In genomic region chr2:101859604-101860003, GRCh38 we compare ENCODE assay signal across 25 cellular contexts.
"Had no signal": no experiment of that assay in that cellular context is flagged by ENCODE, and none has a peak within 500 bp of the region (broad histone marks: within the 10 kb centered on the region; RNA-seq: fewer than 3 reads in every experiment).

No MANE protein-coding gene starts in this region.

- DNase-seq: activated CD4-positive, alpha-beta T cell treated with anti-CD3 and anti-CD28 coated beads for 4 hours; activated CD8-positive, alpha-beta memory T cell treated with anti-CD3 and anti-CD28 coated beads, Interleukin-2, amount 50 U/mL, for 4 hours; activated CD8-positive, alpha-beta T cell treated with anti-CD3 and anti-CD28 coated beads for 36 hours; activated naive CD8-positive, alpha-beta T cell treated with anti-CD3 and anti-CD28 coated beads, Interleukin-2, amount 50 U/mL, for 24 hours; amniotic stem cell; body of pancreas; central memory CD4-positive, alpha-beta T cell; NCI-H1092; NCI-H1417; NCI-H1930; NK-92 treated with Interleukin-12 subunit alpha and Interleukin-12 subunit beta, amount 100 ng/mL, for 24 hours; OCI-M1; T-helper 2 cell; T1000; WERI-Rb-1 had no signal

- FAIRE-seq: bronchial epithelial cell had no signal

- H3K9me3 ChIP-seq: ascending aorta, body of pancreas had no signal

- ATAC-seq: activated CD4-positive, CD25-positive, alpha-beta regulatory T cell treated with anti-CD3 and anti-CD28 coated beads, Interleukin-2, amount 50 U/mL, for 24 hours; activated CD8-positive, alpha-beta T cell treated with anti-CD3 and anti-CD28 coated beads for 36 hours; activated naive CD8-positive, alpha-beta T cell treated with anti-CD3 and anti-CD28 coated beads, Interleukin-2, amount 50 U/mL, for 24 hours; body of pancreas; Panc1; Right ventricle myocardium inferior; T-cell had no signal

- H3K9me3 Mint-ChIP-seq: activated CD8-positive, alpha-beta T cell treated with anti-CD3 and anti-CD28 coated beads for 36 hours; activated naive CD4-positive, alpha-beta T cell treated with anti-CD3 and anti-CD28 coated beads, Interleukin-2, amount 50 U/mL, for 24 hours; activated naive CD8-positive, alpha-beta T cell treated with anti-CD3 and anti-CD28 coated beads, Interleukin-2, amount 50 U/mL, for 24 hours; activated T-helper 2 cell treated with anti-CD3 and anti-CD28 coated beads, Interferon-gamma antibody, Interleukin-2, Interleukin-4, amounts not matched to agents 10 μg/mL and 5 μg/mL and 100 μg/mL, durations not matched to agents 14 hours and 24 hours and 36 hours; T-cell had no signal

- H3K27ac ChIP-seq: ascending aorta, body of pancreas, KMS-11, SK-N-MC, WERI-Rb-1 had no signal

- H3K4me3 Mint-ChIP-seq: activated CD8-positive, alpha-beta T cell treated with anti-CD3 and anti-CD28 coated beads for 36 hours; activated naive CD4-positive, alpha-beta T cell treated with anti-CD3 and anti-CD28 coated beads, Interleukin-2, amount 50 U/mL, for 24 hours; activated naive CD8-positive, alpha-beta T cell treated with anti-CD3 and anti-CD28 coated beads, Interleukin-2, amount 50 U/mL, for 24 hours; T-cell had no signal

- H3K4me3 ChIP-seq: ascending aorta, body of pancreas, SK-N-MC had no signal

- H3K4me1 ChIP-seq: ascending aorta, body of pancreas had no signal

- H3K9ac ChIP-seq: KMS-11 had no signal

- H3K4me2 ChIP-seq: KMS-11 had no signal

- H3K27ac Mint-ChIP-seq: activated CD8-positive, alpha-beta T cell treated with anti-CD3 and anti-CD28 coated beads for 36 hours; activated naive CD8-positive, alpha-beta T cell treated with anti-CD3 and anti-CD28 coated beads, Interleukin-2, amount 50 U/mL, for 24 hours; activated T-helper 2 cell treated with anti-CD3 and anti-CD28 coated beads, Interferon-gamma antibody, Interleukin-2, Interleukin-4, amounts not matched to agents 10 μg/mL and 5 μg/mL and 100 μg/mL, durations not matched to agents 14 hours and 24 hours and 36 hours had no signal

- H3K27me3 ChIP-seq: ascending aorta, body of pancreas had no signal

- H3K27me3 Mint-ChIP-seq: activated CD8-positive, alpha-beta T cell treated with anti-CD3 and anti-CD28 coated beads for 36 hours; activated naive CD4-positive, alpha-beta T cell treated with anti-CD3 and anti-CD28 coated beads, Interleukin-2, amount 50 U/mL, for 24 hours; activated naive CD8-positive, alpha-beta T cell treated with anti-CD3 and anti-CD28 coated beads, Interleukin-2, amount 50 U/mL, for 24 hours; T-cell had no signal
